Comparison of ENCODE assay signal across 1 cellular context in genomic region chr10:69879628-69880257, GRCh38.
TF ChIP-seq lines count a peak whose summit lies in the region.

No MANE protein-coding gene starts in this region.

TF ChIP-seq in H1, 55 proteins besides CTCF, POLR2A, EP300 and RAD21 (continued from another document):
- TF ChIP-seq ATF2 (IDR thresholded peaks at IDR 0.05; ENCODE audit: low read length) (no peak), SAP30 (IDR thresholded peaks at IDR 0.05; ENCODE audit: insufficient read depth, insufficient replicate concordance, low read length) (no peak)
